ENCODE assay signal across 21 cellular contexts in genomic region chr3:98528474-98529346, GRCh38. TPM values are rescaled to one million over a fixed set of nuclear protein-coding genes. Genes with fewer than 3 reads are reported as not detected.
DNase-seq lines count a peak whose midpoint lies in the region; ATAC-seq, FAIRE-seq and TF ChIP-seq lines count a peak whose summit lies in the region.
"Had no signal": no experiment of that assay in that cellular context is flagged by ENCODE, and none has a peak within 500 bp of the region (broad histone marks: within the 10 kb centered on the region; RNA-seq: fewer than 3 reads in every experiment).

No MANE protein-coding gene starts in this region.

- 16% methylated on average over 4 of the region's 4 CpGs for WGBS in HepG2 (ENCODE audit: low lambda C conversion rate)
- 32% methylated on average over 4 of the region's 4 CpGs for WGBS in hepatocyte (ENCODE audit: low lambda C conversion rate, missing lambda C conversion rate)

- DNase-seq in GM12864 (ENCODE audit: low read depth): no peak
- no peak for DNase-seq in GM12892 (ENCODE audit: insufficient read length)
- no peak for DNase-seq in WTC11 (ENCODE audit: low spot score)
- DNase-seq in HepG2 (ENCODE audit: low spot score): peak; percentile 14
- no peak for DNase-seq in cerebellum (ENCODE audit: low spot score)
- DNase-seq in hepatocyte (ENCODE audit: low spot score): no peak
- DNase-seq: activated CD4-positive, alpha-beta T cell treated with anti-CD3 and anti-CD28 coated beads, Interleukin-2, amount 50 U/mL, for 1 hour; activated naive CD8-positive, alpha-beta T cell treated with anti-CD3 and anti-CD28 coated beads, Interleukin-2, amount 10 ng/mL, durations not matched to agents 7 days and 5 days; CD8-positive, alpha-beta T cell; GF-D8; left colon; midbrain; NCI-H510A treated with DMSO at 0.1 percent for 48 hours; nephron progenitor cell; stimulated activated CD4-positive, alpha-beta T cell treated with anti-CD3 and anti-CD28 coated beads, Interleukin-2, amount 100 ng/mL, for 48 hours; stimulated activated naive CD8-positive, alpha-beta T cell treated with anti-CD3 and anti-CD28 coated beads, Interleukin-15, amount 100 ng/mL, for 72 hours; trophoblast cell had no signal

- H3K4me1 ChIP-seq in HepG2 (ENCODE audit: insufficient read depth, low read length) (peaks cover 18% of the 10 kb centered on the region), hepatocyte (ENCODE audit: insufficient read depth) (no peaks in the 10 kb centered on the region)
- H3K4me1 ChIP-seq: prostate gland had no signal

- in situ Hi-C loops in HepG2 (cut with HindIII; ENCODE audit: extremely low pct_ligation_motif_present, low pct_unique_long_range_greater_than_20kb): loop anchor here (10.0 kb wide), 1 partner anchor 46 kb away; no protein-coding TSS in a partner anchor

- H3K4me3 ChIP-seq in GM12864 (ENCODE audit: low read depth, low read length): peak overlapping the region; percentile 43
- no peak overlapping the region; a peak in 2 of 6 replicates for H3K4me3 ChIP-seq in HepG2 (replicated peaks in 1 of 3; ENCODE audit: insufficient read depth in 1 of 3, low read depth in 2 of 3, low read length in 3 of 3)
- no peak overlapping the region for H3K4me3 ChIP-seq in hepatocyte
- H3K4me3 ChIP-seq: prostate gland, skin epidermis had no signal

- H3K9ac ChIP-seq in HepG2 (ENCODE audit: insufficient read depth, low read depth, low read length): no peak overlapping the region

- H3K27ac ChIP-seq in HepG2 (ENCODE audit: extremely low read length, insufficient read depth, low read length) (peak overlapping the region; percentile 34), hepatocyte (no peak overlapping the region)
- H3K27ac ChIP-seq: prostate gland, skin epidermis had no signal

- H3K4me2 ChIP-seq in HepG2 (ENCODE audit: low read depth, low read length) (peak overlapping the region; percentile 44), hepatocyte (no peak overlapping the region)

- H3K36me3 Mint-ChIP-seq in WTC11: no peaks in the 10 kb centered on the region
- H3K36me3 Mint-ChIP-seq: CD8-positive, alpha-beta T cell had no signal

- H3K79me2 ChIP-seq in HepG2 (ENCODE audit: insufficient read depth, low read length) (no peaks in the 10 kb centered on the region), hepatocyte (no peaks in the 10 kb centered on the region)

- POLR2A ChIA-PET in WTC11 (lab: Charles Lee): no interaction called here
- POLR2A ChIA-PET in HepG2 (lab: Yijun Ruan, JAX): no interaction called here

- no peak for TF ChIP-seq RAD21 in HepG2 (CRISPR knock-in tag; IDR thresholded peaks at IDR 0.05)

- no peak overlapping the region for H3K4me3 Mint-ChIP-seq in WTC11
- H3K4me3 Mint-ChIP-seq: activated naive CD8-positive, alpha-beta T cell treated with anti-CD3 and anti-CD28 coated beads, Interleukin-2, amount 10 ng/mL, durations not matched to agents 7 days and 5 days; CD8-positive, alpha-beta T cell; nephron progenitor cell had no signal

- H3K27me3 ChIP-seq in HepG2 (ENCODE audit: control insufficient read depth in 1 of 2, insufficient read depth in 2 of 2, low read length in 2 of 2) (0 out of 5 replicates have a peak, but pooled peaks cover 0 to 4% of the 10 kb centered on the region in 2 experiments), hepatocyte (no peaks in the 10 kb centered on the region)

- ATAC-seq in WTC11: peak; percentile 46
- ATAC-seq in HepG2: peak; percentile 81
- no peak for ATAC-seq in HG03135 (IDR thresholded peaks at IDR 0.05; ENCODE audit: unreplicated experiment)
- ATAC-seq: CD8-positive, alpha-beta T cell; left colon; stimulated activated naive CD8-positive, alpha-beta T cell treated with anti-CD3 and anti-CD28 coated beads, Interleukin-15, amount 100 ng/mL, for 72 hours had no signal

- peaks cover 3% of the 10 kb centered on the region for H3K4me1 Mint-ChIP-seq in WTC11

- no peaks in the 10 kb centered on the region for H3K9me3 Mint-ChIP-seq in WTC11
- H3K9me3 Mint-ChIP-seq: CD8-positive, alpha-beta T cell; nephron progenitor cell; stimulated activated naive CD8-positive, alpha-beta T cell treated with anti-CD3 and anti-CD28 coated beads, Interleukin-15, amount 100 ng/mL, for 72 hours had no signal

- no peaks in the 10 kb centered on the region for H3K9me2 ChIP-seq in hepatocyte (replicated peaks; ENCODE audit: insufficient read depth)

- TF ChIP-seq CTCF in GM12864 (IDR thresholded peaks at IDR 0.05; ENCODE audit: low read depth, low read length, missing control alignments) (no peak), WTC11 (IDR thresholded peaks at IDR 0.05) (no peak), HepG2 (CRISPR knock-in tag; IDR thresholded peaks at IDR 0.05) (no peak), hepatocyte (IDR thresholded peaks at IDR 0.05; ENCODE audit: poor library complexity) (no peak)

- CTCF ChIA-PET in WTC11 (lab: Charles Lee): no interaction called here
- CTCF ChIA-PET in HepG2 (lab: Yijun Ruan, JAX; ENCODE audit: low intra/inter-chr PET ratio, low total read pairs): no interaction called here

- peak; percentile 79 for FAIRE-seq in GM12892 (lab: Jason Lieb, UNC)
- FAIRE-seq in HepG2 (lab: Jason Lieb, UNC): no peak

- H3K27ac Mint-ChIP-seq in WTC11: no peak overlapping the region
- H3K27ac Mint-ChIP-seq: activated naive CD8-positive, alpha-beta T cell treated with anti-CD3 and anti-CD28 coated beads, Interleukin-2, amount 10 ng/mL, durations not matched to agents 7 days and 5 days; CD8-positive, alpha-beta T cell; nephron progenitor cell; stimulated activated naive CD8-positive, alpha-beta T cell treated with anti-CD3 and anti-CD28 coated beads, Interleukin-15, amount 100 ng/mL, for 72 hours had no signal

- no peak overlapping the region for H2AFZ ChIP-seq in HepG2 (ENCODE audit: low read length)
- H2AFZ ChIP-seq in hepatocyte: no peak overlapping the region

- TF ChIP-seq EP300 in HepG2 (IDR thresholded peaks at IDR 0.05; ENCODE audit: low read depth in 2 of 2, low read length in 2 of 2) (peak in 1 of 2 experiments; percentile 37; a peak in 1 of 4 replicates), HepG2 (CRISPR knock-in tag; IDR thresholded peaks at IDR 0.05; ENCODE audit: borderline replicate concordance) (no peak)

- H3K36me3 ChIP-seq in HepG2 (replicated peaks in 1 of 2; ENCODE audit: control insufficient read depth in 1 of 2, insufficient read depth in 2 of 2, low read length in 2 of 2): no peaks in the 10 kb centered on the region
- H3K36me3 ChIP-seq in hepatocyte (replicated peaks; ENCODE audit: insufficient read depth, low read depth): no peaks in the 10 kb centered on the region
- H3K36me3 ChIP-seq: prostate gland had no signal

- BruUV-seq in HepG2 (replicated peaks; lab: Mats Ljungman, UMichigan): no TSS peak

- H4K20me1 ChIP-seq in HepG2 (ENCODE audit: insufficient read depth, low read length) (no peaks in the 10 kb centered on the region), hepatocyte (ENCODE audit: insufficient read depth, poor library complexity, severe bottlenecking) (no peaks in the 10 kb centered on the region)

- H3K9me3 ChIP-seq in HepG2 (ENCODE audit: low read length): no peaks in the 10 kb centered on the region
- H3K9me3 ChIP-seq in hepatocyte (ENCODE audit: low read depth): no peaks in the 10 kb centered on the region
- H3K9me3 ChIP-seq: prostate gland had no signal

- peak; percentile 54; the same call in 1 of the 2 replicates for TF ChIP-seq POLR2A in GM12892 (IDR thresholded peaks at IDR 0.05; ENCODE audit: low read depth, low read length)
- no peak for TF ChIP-seq POLR2A in HepG2 (IDR thresholded peaks at IDR 0.05; ENCODE audit: insufficient read depth in 1 of 2, low read depth in 2 of 2, low read length in 2 of 2)

- intact Hi-C loops in HepG2 (cut with micrococcal nuclease; ENCODE audit: unreplicated experiment): loop anchor here (10.0 kb wide), 2 partner anchors 286 to 764 kb away; partner anchors contain the start of gene ARL6

- no peaks in the 10 kb centered on the region for H3K27me3 Mint-ChIP-seq in WTC11 (ENCODE audit: low read depth)
- H3K27me3 Mint-ChIP-seq: activated naive CD8-positive, alpha-beta T cell treated with anti-CD3 and anti-CD28 coated beads, Interleukin-2, amount 10 ng/mL, durations not matched to agents 7 days and 5 days; stimulated activated naive CD8-positive, alpha-beta T cell treated with anti-CD3 and anti-CD28 coated beads, Interleukin-15, amount 100 ng/mL, for 72 hours had no signal

RNA-seq across cellular contexts. Expression of gene GPR15, which starts 3.1 kb away (rescaled TPM):
- polyA plus RNA-seq in GM12892 (2012; ENCODE audit: missing spikeins): 124 TPM
- total RNA-seq in WTC11 (2021) (0.14 TPM in 1 of 3 replicates, not detected in the others), HepG2 (2016; rRNA removed; fragmentation: Illumina TruSeq; extraction: Trizol) (not detected in 2 replicates), cerebellum (not detected), hepatocyte (not detected in 2 replicates)
- not detected in 2 replicates for total RNA-seq in HepG2 (2016; cell fraction: cytosol; rRNA removed; fragmentation: Illumina TruSeq; extraction: Trizol; ENCODE audit: low read depth)
- not detected in 2 replicates for total RNA-seq in HepG2 (2016; cell fraction: insoluble cytoplasmic fraction; rRNA removed; fragmentation: Illumina TruSeq; extraction: Trizol)
- not detected in 2 replicates for total RNA-seq in HepG2 (2016; cell fraction: membrane; rRNA removed; fragmentation: Illumina TruSeq; extraction: Trizol)
- total RNA-seq in HepG2 (2016; cell fraction: nucleus; rRNA removed; fragmentation: Illumina TruSeq; extraction: Trizol): not detected in 2 replicates
- polyA plus RNA-seq in HepG2 (2011; rRNA removed) (not detected in 2 replicates), hepatocyte (not detected in 2 replicates)
- not detected in 2 replicates for polyA plus RNA-seq in HepG2 (2011; cell fraction: cytosol; rRNA removed)
- not detected in 2 replicates for polyA plus RNA-seq in HepG2 (2011; cell fraction: nucleus; rRNA removed)
- polyA plus RNA-seq in HepG2 (2012): not detected in 2 replicates
- polyA plus RNA-seq in HepG2 (2016; cell fraction: cytosol; fragmentation: Illumina TruSeq; extraction: Trizol; ENCODE audit: low read depth): not detected in 2 replicates
- polyA plus RNA-seq in HepG2 (2016; cell fraction: insoluble cytoplasmic fraction; fragmentation: Illumina TruSeq; extraction: Trizol; ENCODE audit: low read depth): not detected in 2 replicates
- not detected in 2 replicates for polyA plus RNA-seq in HepG2 (2016; cell fraction: membrane; fragmentation: Illumina TruSeq; extraction: Trizol; ENCODE audit: low read depth)
- polyA plus RNA-seq in HepG2 (2016; cell fraction: nucleus; fragmentation: Illumina TruSeq; extraction: Trizol; ENCODE audit: insufficient read depth, low read depth): not detected in 2 replicates
- polyA minus RNA-seq in HepG2 (2011; rRNA and poly(A)+ RNA removed; ENCODE audit: low replicate concordance): not detected in 2 replicates
- not detected in 2 replicates for polyA minus RNA-seq in HepG2 (2011; cell fraction: cytosol; rRNA and poly(A)+ RNA removed)
- polyA minus RNA-seq in HepG2 (2011; cell fraction: nucleus; rRNA and poly(A)+ RNA removed): not detected in 2 replicates
- total RNA-seq: prostate gland had no signal
- polyA plus RNA-seq: fibroblast of lung had no signal

RNA-seq across cellular contexts. Expression of gene CLDND1, which starts 6.0 kb away (rescaled TPM):
- 98.8 TPM for polyA plus RNA-seq in GM12892 (2012; ENCODE audit: missing spikeins)
- total RNA-seq in WTC11 (2021) (74.8 to 80.6 TPM (median 78.5 TPM) in 3 replicates), HepG2 (2016; rRNA removed; fragmentation: Illumina TruSeq; extraction: Trizol) (30.3 and 50.8 TPM in 2 replicates), cerebellum (119 TPM), hepatocyte (89.2 and 105 TPM in 2 replicates)
- 20.4 and 20.6 TPM in 2 replicates for total RNA-seq in HepG2 (2016; cell fraction: cytosol; rRNA removed; fragmentation: Illumina TruSeq; extraction: Trizol; ENCODE audit: low read depth)
- total RNA-seq in HepG2 (2016; cell fraction: insoluble cytoplasmic fraction; rRNA removed; fragmentation: Illumina TruSeq; extraction: Trizol): 27.0 and 50.9 TPM in 2 replicates
- 34.2 and 39.6 TPM in 2 replicates for total RNA-seq in HepG2 (2016; cell fraction: membrane; rRNA removed; fragmentation: Illumina TruSeq; extraction: Trizol)
- 70.2 and 76.9 TPM in 2 replicates for total RNA-seq in HepG2 (2016; cell fraction: nucleus; rRNA removed; fragmentation: Illumina TruSeq; extraction: Trizol)
- polyA plus RNA-seq in HepG2 (2011; rRNA removed) (103 and 121 TPM in 2 replicates), hepatocyte (70.1 and 84.8 TPM in 2 replicates)
- 73.7 and 131 TPM in 2 replicates for polyA plus RNA-seq in HepG2 (2011; cell fraction: cytosol; rRNA removed)
- 122 and 159 TPM in 2 replicates for polyA plus RNA-seq in HepG2 (2011; cell fraction: nucleus; rRNA removed)
- 59.9 and 75.2 TPM in 2 replicates for polyA plus RNA-seq in HepG2 (2012)
- polyA plus RNA-seq in HepG2 (2016; cell fraction: cytosol; fragmentation: Illumina TruSeq; extraction: Trizol; ENCODE audit: low read depth): 15.6 and 19.2 TPM in 2 replicates
- polyA plus RNA-seq in HepG2 (2016; cell fraction: insoluble cytoplasmic fraction; fragmentation: Illumina TruSeq; extraction: Trizol; ENCODE audit: low read depth): 25.9 and 30.3 TPM in 2 replicates
- 23.5 and 26.2 TPM in 2 replicates for polyA plus RNA-seq in HepG2 (2016; cell fraction: membrane; fragmentation: Illumina TruSeq; extraction: Trizol; ENCODE audit: low read depth)
- 91.1 and 94.7 TPM in 2 replicates for polyA plus RNA-seq in HepG2 (2016; cell fraction: nucleus; fragmentation: Illumina TruSeq; extraction: Trizol; ENCODE audit: insufficient read depth, low read depth)
- polyA minus RNA-seq in HepG2 (2011; rRNA and poly(A)+ RNA removed; ENCODE audit: low replicate concordance): 63.6 and 95.3 TPM in 2 replicates
- polyA minus RNA-seq in HepG2 (2011; cell fraction: cytosol; rRNA and poly(A)+ RNA removed): 66.4 and 80.3 TPM in 2 replicates
- polyA minus RNA-seq in HepG2 (2011; cell fraction: nucleus; rRNA and poly(A)+ RNA removed): 140 and 147 TPM in 2 replicates

RNA-seq across cellular contexts. Expression of gene OR5K2, which starts 31.2 kb away (rescaled TPM):
- polyA plus RNA-seq in GM12892 (2012; ENCODE audit: missing spikeins): not detected
- total RNA-seq in WTC11 (2021) (not detected in 3 replicates), HepG2 (2016; rRNA removed; fragmentation: Illumina TruSeq; extraction: Trizol) (not detected in 2 replicates), cerebellum (not detected), hepatocyte (not detected in 2 replicates)
- total RNA-seq in HepG2 (2016; cell fraction: cytosol; rRNA removed; fragmentation: Illumina TruSeq; extraction: Trizol; ENCODE audit: low read depth): not detected in 2 replicates
- not detected in 2 replicates for total RNA-seq in HepG2 (2016; cell fraction: insoluble cytoplasmic fraction; rRNA removed; fragmentation: Illumina TruSeq; extraction: Trizol)
- not detected in 2 replicates for total RNA-seq in HepG2 (2016; cell fraction: membrane; rRNA removed; fragmentation: Illumina TruSeq; extraction: Trizol)
- not detected in 2 replicates for total RNA-seq in HepG2 (2016; cell fraction: nucleus; rRNA removed; fragmentation: Illumina TruSeq; extraction: Trizol)
- polyA plus RNA-seq in HepG2 (2011; rRNA removed) (not detected in 2 replicates), hepatocyte (not detected in 2 replicates)
- polyA plus RNA-seq in HepG2 (2011; cell fraction: cytosol; rRNA removed): not detected in 2 replicates
- not detected in 2 replicates for polyA plus RNA-seq in HepG2 (2011; cell fraction: nucleus; rRNA removed)
- not detected in 2 replicates for polyA plus RNA-seq in HepG2 (2012)
- polyA plus RNA-seq in HepG2 (2016; cell fraction: cytosol; fragmentation: Illumina TruSeq; extraction: Trizol; ENCODE audit: low read depth): not detected in 2 replicates
- not detected in 2 replicates for polyA plus RNA-seq in HepG2 (2016; cell fraction: insoluble cytoplasmic fraction; fragmentation: Illumina TruSeq; extraction: Trizol; ENCODE audit: low read depth)
- not detected in 2 replicates for polyA plus RNA-seq in HepG2 (2016; cell fraction: membrane; fragmentation: Illumina TruSeq; extraction: Trizol; ENCODE audit: low read depth)
- not detected in 2 replicates for polyA plus RNA-seq in HepG2 (2016; cell fraction: nucleus; fragmentation: Illumina TruSeq; extraction: Trizol; ENCODE audit: insufficient read depth, low read depth)
- not detected in 2 replicates for polyA minus RNA-seq in HepG2 (2011; rRNA and poly(A)+ RNA removed; ENCODE audit: low replicate concordance)
- not detected in 2 replicates for polyA minus RNA-seq in HepG2 (2011; cell fraction: cytosol; rRNA and poly(A)+ RNA removed)
- not detected in 2 replicates for polyA minus RNA-seq in HepG2 (2011; cell fraction: nucleus; rRNA and poly(A)+ RNA removed)
- total RNA-seq: activated naive CD8-positive, alpha-beta T cell treated with anti-CD3 and anti-CD28 coated beads, Interleukin-2, amount 10 ng/mL, durations not matched to agents 7 days and 5 days; CD8-positive, alpha-beta T cell; fibroblast of lung; left colon; prostate gland had no signal
- polyA plus RNA-seq: fibroblast of lung had no signal
